11 cellular contexts compared by ENCODE assay signal in genomic region chr6:170522565-170523183, GRCh38. TPM values are rescaled to one million over a fixed set of nuclear protein-coding genes. Genes with fewer than 3 reads are reported as not detected.
A peak's percentile ranks its signal among the peaks of the same experiment; 100 is the strongest.
DNase-seq lines count a peak whose midpoint lies in the region; ATAC-seq and TF ChIP-seq lines count a peak whose summit lies in the region.
"Had no signal": no experiment of that assay in that cellular context is flagged by ENCODE, and none has a peak within 500 bp of the region (broad histone marks: within the 10 kb centered on the region; RNA-seq: fewer than 3 reads in every experiment).

No MANE protein-coding gene starts in this region.

- no peak for TF ChIP-seq EP300 in suprapubic skin (IDR thresholded peaks at IDR 0.05)

- no peak for DNase-seq in GM12864 (ENCODE audit: low read depth)
- peak; percentile 17 for DNase-seq in M059J (ENCODE audit: low read depth)
- DNase-seq in brain microvascular endothelial cell: no peak
- peak; percentile 47 for DNase-seq in nephron progenitor cell
- DNase-seq in pons (ENCODE audit: low spot score): no peak
- DNase-seq in suprapubic skin (ENCODE audit: low spot score in 2 of 2): no peak
- DNase-seq in MV-4-11 (lab: John Stamatoyannopoulos, UW): no peak
- DNase-seq: activated CD8-positive, alpha-beta memory T cell treated with anti-CD3 and anti-CD28 coated beads, Interleukin-2, amount 50 U/mL, for 48 hours; stimulated activated naive CD4-positive, alpha-beta T cell treated with Interleukin-2 at 50 U/mL for 16 hours had no signal

- no peak overlapping the region for H3K4me3 Mint-ChIP-seq in nephron progenitor cell

- no peaks in the 10 kb centered on the region for H3K9me3 ChIP-seq in suprapubic skin

- TF ChIP-seq CTCF in GM12864 (IDR thresholded peaks at IDR 0.05; ENCODE audit: low read depth, low read length, missing control alignments): peak; percentile 41
- peak; percentile 69 for TF ChIP-seq CTCF in brain microvascular endothelial cell (IDR thresholded peaks at IDR 0.05; ENCODE audit: low read depth, low read length, missing control alignments)
- peak; percentile 46 for TF ChIP-seq CTCF in nephron progenitor cell (IDR thresholded peaks at IDR 0.05)
- no peak for TF ChIP-seq CTCF in suprapubic skin (IDR thresholded peaks at IDR 0.05)

- no peaks in the 10 kb centered on the region for H3K4me1 ChIP-seq in suprapubic skin

- WGBS in suprapubic skin: 84% methylated on average over 8 of the region's 10 CpGs

- H3K36me3 ChIP-seq in brain microvascular endothelial cell (replicated peaks): no peaks in the 10 kb centered on the region
- H3K36me3 ChIP-seq in suprapubic skin: no peaks in the 10 kb centered on the region

- H3K4me1 Mint-ChIP-seq in nephron progenitor cell: peaks cover 11% of the 10 kb centered on the region

- H3K4me3 ChIP-seq in GM12864 (ENCODE audit: low read depth, low read length) (no peak overlapping the region), brain microvascular endothelial cell (ENCODE audit: low read depth, low read length) (no peak overlapping the region), suprapubic skin (no peak overlapping the region)
- H3K4me3 ChIP-seq: lung had no signal

- H3K27me3 ChIP-seq in brain microvascular endothelial cell (replicated peaks) (no peaks in the 10 kb centered on the region), suprapubic skin (no peaks in the 10 kb centered on the region)

- H3K36me3 Mint-ChIP-seq in nephron progenitor cell (ENCODE audit: low read depth): peaks cover 14% of the 10 kb centered on the region

- H3K9me3 Mint-ChIP-seq in nephron progenitor cell: peaks cover 35% of the 10 kb centered on the region

- in situ Hi-C loops in brain microvascular endothelial cell (cut with HindIII; ENCODE audit: low pct_ligation_motif_present, low sequenced_read_pairs): no loop called here

- H3K27me3 Mint-ChIP-seq in nephron progenitor cell (ENCODE audit: low read depth, poor library complexity): no peaks in the 10 kb centered on the region

- H3K27ac ChIP-seq in brain microvascular endothelial cell: no peak overlapping the region
- no peak overlapping the region for H3K27ac ChIP-seq in suprapubic skin

- no peak overlapping the region for H3K27ac Mint-ChIP-seq in nephron progenitor cell

- TF ChIP-seq POLR2A in suprapubic skin (IDR thresholded peaks at IDR 0.05): no peak

- no peak for ATAC-seq in HG03520 (IDR thresholded peaks at IDR 0.05; ENCODE audit: unreplicated experiment)

RNA-seq across cellular contexts. Expression of gene PSMB1, which starts 30.4 kb away (rescaled TPM):
- 834 and 922 TPM in 2 replicates for total RNA-seq in M059J (2014; rRNA removed; shearing (Covaris generic))
- 100 to 1,000 TPM; 127 to 201 (median 193) TPM for total RNA-seq in suprapubic skin

RNA-seq across cellular contexts. Expression of gene TBP, which starts 31.5 kb away (rescaled TPM):
- 22.9 and 24.5 TPM in 2 replicates for total RNA-seq in M059J (2014; rRNA removed; shearing (Covaris generic))
- total RNA-seq in suprapubic skin: 10 to 100 TPM; 13.3 to 33.7 (median 20.5) TPM

Comparison
In these comparisons a context has a peak if more than half of its experiments do, and no peak if none do; other contexts are left out.
1. DNase-seq: peak in M059J (single experiment) and nephron progenitor cell (single experiment); none in GM12864 (single experiment), brain microvascular endothelial cell (single experiment), pons (single experiment), suprapubic skin (0 of 2) and MV-4-11 (single experiment).
2. CTCF ChIP-seq: peak in GM12864 (single experiment), brain microvascular endothelial cell (single experiment) and nephron progenitor cell (single experiment); none in suprapubic skin (0 of 2).